ENCODE assay signal across 8 cellular contexts in genomic region chr17:50372708-50373556, GRCh38. TPM values are rescaled to one million over a fixed set of nuclear protein-coding genes. Genes with fewer than 3 reads are reported as not detected.
DNase-seq lines count a peak whose midpoint lies in the region; ATAC-seq, FAIRE-seq and TF ChIP-seq lines count a peak whose summit lies in the region.

Gene EME1, plus strand, starts transcription at chr17:50373229. Its CDS starts 1,980 bp downstream, at chr17:50375209.
Gene MRPL27, minus strand, starts transcription at chr17:50373184. Its CDS starts 14 bp downstream, at chr17:50373170.

- FAIRE-seq in kidney (lab: Jason Lieb, UNC) = no peak

- TF ChIP-seq CTCF in AG04450 (IDR thresholded peaks at IDR 0.05; ENCODE audit: low read depth, low read length) (no peak), kidney (IDR thresholded peaks at IDR 0.05; ENCODE audit: borderline replicate concordance, extremely low read depth, insufficient read depth) (no peak)

- no peaks in the 10 kb centered on the region for H3K27me3 Mint-ChIP-seq in central memory CD8-positive, alpha-beta T cell

- POLR2A ChIA-PET in AG04450 (lab: Yijun Ruan, JAX) = interaction anchor here (1.0 kb wide), 1 partner anchor 13 kb away, joined by 3 read pairs; no protein-coding TSS in a partner anchor

- intact Hi-C loops in kidney (cut with DNase I) = no loop called here

- peaks cover 20 to 26% of the 10 kb centered on the region in 2 donors for H3K36me3 ChIP-seq in kidney (ENCODE audit: control insufficient read depth in 1 of 2, insufficient read depth in 2 of 2, low read length in 2 of 2)

- H3K36me3 Mint-ChIP-seq in central memory CD8-positive, alpha-beta T cell (ENCODE audit: insufficient read depth) = peaks cover 16% of the 10 kb centered on the region

- no peaks in the 10 kb centered on the region for H3K9me3 Mint-ChIP-seq in central memory CD8-positive, alpha-beta T cell

- H3K9me3 ChIP-seq in AG04450 (ENCODE audit: control insufficient read depth, insufficient read depth, low read length) = no peaks in the 10 kb centered on the region
- no peaks in the 10 kb centered on the region for H3K9me3 ChIP-seq in kidney (ENCODE audit: control insufficient read depth in 1 of 2, low read length in 2 of 2)

- peak within 1 kb of the TSS; percentile 76 for H3K27ac ChIP-seq in AG04450 (ENCODE audit: low read depth, low read length)
- H3K27ac ChIP-seq in kidney (ENCODE audit: low read depth in 2 of 2, low read length in 2 of 2) = peak within 1 kb of the TSS; percentile 92 to 98

- peak within 1 kb of the TSS; percentile 97 for H3K27ac Mint-ChIP-seq in central memory CD8-positive, alpha-beta T cell (ENCODE audit: low read depth)

- peak within 1 kb of the TSS; percentile 77 to 98 for H3K9ac ChIP-seq in kidney (ENCODE audit: low read length in 2 of 2)

- DNase-seq in AG04450 (ENCODE audit: low read depth, low spot score) (peak; percentile 44), NCI-H345 (lab: John Stamatoyannopoulos, UW) (peak; percentile 92), kidney (peak; percentile 93)
- peak; percentile 75 for DNase-seq in activated CD4-positive, CD25-positive, alpha-beta regulatory T cell treated with anti-CD3 and anti-CD28 coated beads, Interleukin-2, amount 50 U/mL, for 16 hours (ENCODE audit: low read depth, low spot score)
- peak; percentile 82 to 84 for DNase-seq in central memory CD8-positive, alpha-beta T cell (ENCODE audit: low spot score in 2 of 2)
- peak; percentile 88 for DNase-seq in stimulated activated CD4-positive, alpha-beta T cell treated with anti-CD3 and anti-CD28 coated beads, Interleukin-15, amount 100 ng/mL, for 24 hours

- peaks cover 24% of the 10 kb centered on the region for H3K4me1 Mint-ChIP-seq in central memory CD8-positive, alpha-beta T cell

- H3K4me1 ChIP-seq in kidney (ENCODE audit: control insufficient read depth in 1 of 2, insufficient read depth in 1 of 2, low read depth in 1 of 2, low read length in 2 of 2) = peaks cover 4 to 6% of the 10 kb centered on the region in 2 donors

- ATAC-seq in GM18909 (IDR thresholded peaks at IDR 0.05; ENCODE audit: poor library complexity, unreplicated experiment) (peak; percentile 91), HG03175 (IDR thresholded peaks at IDR 0.05; ENCODE audit: unreplicated experiment) (peak; percentile 94)
- peak; percentile 95 for ATAC-seq in central memory CD8-positive, alpha-beta T cell (replicated peaks; ENCODE audit: extremely low read depth, poor library complexity, severe bottlenecking)

- peak within 1 kb of the TSS; percentile 92 for H3K4me3 Mint-ChIP-seq in central memory CD8-positive, alpha-beta T cell

- CTCF ChIA-PET in AG04450 (lab: Charles Lee) = interaction anchor here (1.2 to 4.7 kb wide), 2 partner anchors 10 to 24 kb away, joined by 4 to 47 read pairs; partner anchors contain the start of gene LRRC59

- H3K4me3 ChIP-seq in AG04450 (ENCODE audit: low read depth, low read length) (peak within 1 kb of the TSS; percentile 66), kidney (ENCODE audit: low read length in 2 of 2) (peak within 1 kb of the TSS; percentile 85 to 99)

- no peaks in the 10 kb centered on the region for H3K27me3 ChIP-seq in AG04450 (ENCODE audit: control insufficient read depth, insufficient read depth, low read length)

RNA-seq across cellular contexts. Expression of gene EME1, which starts in this region (rescaled TPM):
- 2.2 and 2.5 TPM in 2 replicates for polyA plus RNA-seq in AG04450 (2011; rRNA removed)
- polyA minus RNA-seq in AG04450 (2011; rRNA and poly(A)+ RNA removed) = 2.4 and 3.6 TPM in 2 replicates
- 1.0 TPM for total RNA-seq in kidney
- not detected for polyA plus RNA-seq in kidney (ENCODE audit: insufficient read depth, low read depth, low replicate concordance)

RNA-seq across cellular contexts. Expression of gene MRPL27, which starts in this region (rescaled TPM):
- polyA plus RNA-seq in AG04450 (2011; rRNA removed) (106 and 116 TPM in 2 replicates), kidney (ENCODE audit: insufficient read depth, low read depth, low replicate concordance) (227 TPM)
- 46.9 and 47.1 TPM in 2 replicates for polyA minus RNA-seq in AG04450 (2011; rRNA and poly(A)+ RNA removed)
- 54.0 TPM for total RNA-seq in kidney

Comparison
In these comparisons a context has a peak if more than half of its experiments do, and no peak if none do; other contexts are left out.
1. Peak in every context shown above with its lines: DNase-seq, ATAC-seq, H3K4me3 ChIP-seq and H3K27ac ChIP-seq.